Comparison of ENCODE assay signal across 1 cellular context in genomic region chr5:115770466-115770865, GRCh38.
A peak's percentile ranks its signal among the peaks of the same experiment; 100 is the strongest.
TF ChIP-seq lines count a peak whose summit lies in the region.

No MANE protein-coding gene starts in this region.

TF ChIP-seq in K562, 482 proteins besides CTCF, POLR2A, EP300 and RAD21 (continued from another document):
- TF ChIP-seq RCOR1 (IDR thresholded peaks at IDR 0.05; ENCODE audit: borderline replicate concordance in 1 of 2, low read depth in 2 of 2, low read length in 2 of 2) (no peak), SMC3 (conservative IDR thresholded peaks at IDR 0.05; ENCODE audit: insufficient read depth, low read depth, low read length) (peak; percentile 37; the same call in 1 of the 2 replicates), CTCFL (IDR thresholded peaks at IDR 0.05; ENCODE audit: borderline replicate concordance, insufficient read depth, low read depth, low read length, poor library complexity, severe bottlenecking) (peak; percentile 36)
